Comparison of ENCODE assay signal across 1 cellular context in genomic region chr7:44473295-44473694, GRCh38.
A peak's percentile ranks its signal among the peaks of the same experiment; 100 is the strongest.
TF ChIP-seq lines count a peak whose summit lies in the region.

No MANE protein-coding gene starts in this region.

TF ChIP-seq in HepG2, 621 proteins besides CTCF, POLR2A, EP300 and RAD21 (continued from another document and continues in another):
- no peak for TF ChIP-seq NFATC3 (CRISPR knock-in tag; IDR thresholded peaks at IDR 0.05)
- TF ChIP-seq, protein P1, sequence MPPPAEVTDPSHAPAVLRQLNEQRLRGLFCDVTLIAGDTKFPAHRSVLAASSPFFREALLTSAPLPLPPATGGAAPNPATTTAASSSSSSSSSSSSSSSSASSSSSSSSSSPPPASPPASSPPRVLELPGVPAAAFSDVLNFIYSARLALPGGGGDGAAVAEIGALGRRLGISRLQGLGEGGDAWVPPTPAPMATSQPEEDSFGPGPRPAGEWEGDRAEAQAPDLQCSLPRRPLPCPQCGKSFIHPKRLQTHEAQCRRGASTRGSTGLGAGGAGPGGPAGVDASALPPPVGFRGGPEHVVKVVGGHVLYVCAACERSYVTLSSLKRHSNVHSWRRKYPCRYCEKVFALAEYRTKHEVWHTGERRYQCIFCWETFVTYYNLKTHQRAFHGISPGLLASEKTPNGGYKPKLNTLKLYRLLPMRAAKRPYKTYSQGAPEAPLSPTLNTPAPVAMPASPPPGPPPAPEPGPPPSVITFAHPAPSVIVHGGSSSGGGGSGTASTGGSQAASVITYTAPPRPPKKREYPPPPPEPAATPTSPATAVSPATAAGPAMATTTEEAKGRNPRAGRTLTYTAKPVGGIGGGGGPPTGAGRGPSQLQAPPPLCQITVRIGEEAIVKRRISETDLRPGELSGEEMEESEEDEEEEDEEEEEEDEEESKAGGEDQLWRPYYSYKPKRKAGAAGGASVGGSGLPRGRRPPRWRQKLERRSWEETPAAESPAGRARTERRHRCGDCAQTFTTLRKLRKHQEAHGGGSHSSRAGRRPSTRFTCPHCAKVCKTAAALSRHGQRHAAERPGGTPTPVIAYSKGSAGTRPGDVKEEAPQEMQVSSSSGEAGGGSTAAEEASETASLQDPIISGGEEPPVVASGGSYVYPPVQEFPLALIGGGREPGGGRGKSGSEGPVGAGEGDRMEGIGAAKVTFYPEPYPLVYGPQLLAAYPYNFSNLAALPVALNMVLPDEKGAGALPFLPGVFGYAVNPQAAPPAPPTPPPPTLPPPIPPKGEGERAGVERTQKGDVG (CRISPR knock-in tag; IDR thresholded peaks at IDR 0.05; ENCODE audit: borderline replicate concordance): no peak
- TF ChIP-seq, protein P2, sequence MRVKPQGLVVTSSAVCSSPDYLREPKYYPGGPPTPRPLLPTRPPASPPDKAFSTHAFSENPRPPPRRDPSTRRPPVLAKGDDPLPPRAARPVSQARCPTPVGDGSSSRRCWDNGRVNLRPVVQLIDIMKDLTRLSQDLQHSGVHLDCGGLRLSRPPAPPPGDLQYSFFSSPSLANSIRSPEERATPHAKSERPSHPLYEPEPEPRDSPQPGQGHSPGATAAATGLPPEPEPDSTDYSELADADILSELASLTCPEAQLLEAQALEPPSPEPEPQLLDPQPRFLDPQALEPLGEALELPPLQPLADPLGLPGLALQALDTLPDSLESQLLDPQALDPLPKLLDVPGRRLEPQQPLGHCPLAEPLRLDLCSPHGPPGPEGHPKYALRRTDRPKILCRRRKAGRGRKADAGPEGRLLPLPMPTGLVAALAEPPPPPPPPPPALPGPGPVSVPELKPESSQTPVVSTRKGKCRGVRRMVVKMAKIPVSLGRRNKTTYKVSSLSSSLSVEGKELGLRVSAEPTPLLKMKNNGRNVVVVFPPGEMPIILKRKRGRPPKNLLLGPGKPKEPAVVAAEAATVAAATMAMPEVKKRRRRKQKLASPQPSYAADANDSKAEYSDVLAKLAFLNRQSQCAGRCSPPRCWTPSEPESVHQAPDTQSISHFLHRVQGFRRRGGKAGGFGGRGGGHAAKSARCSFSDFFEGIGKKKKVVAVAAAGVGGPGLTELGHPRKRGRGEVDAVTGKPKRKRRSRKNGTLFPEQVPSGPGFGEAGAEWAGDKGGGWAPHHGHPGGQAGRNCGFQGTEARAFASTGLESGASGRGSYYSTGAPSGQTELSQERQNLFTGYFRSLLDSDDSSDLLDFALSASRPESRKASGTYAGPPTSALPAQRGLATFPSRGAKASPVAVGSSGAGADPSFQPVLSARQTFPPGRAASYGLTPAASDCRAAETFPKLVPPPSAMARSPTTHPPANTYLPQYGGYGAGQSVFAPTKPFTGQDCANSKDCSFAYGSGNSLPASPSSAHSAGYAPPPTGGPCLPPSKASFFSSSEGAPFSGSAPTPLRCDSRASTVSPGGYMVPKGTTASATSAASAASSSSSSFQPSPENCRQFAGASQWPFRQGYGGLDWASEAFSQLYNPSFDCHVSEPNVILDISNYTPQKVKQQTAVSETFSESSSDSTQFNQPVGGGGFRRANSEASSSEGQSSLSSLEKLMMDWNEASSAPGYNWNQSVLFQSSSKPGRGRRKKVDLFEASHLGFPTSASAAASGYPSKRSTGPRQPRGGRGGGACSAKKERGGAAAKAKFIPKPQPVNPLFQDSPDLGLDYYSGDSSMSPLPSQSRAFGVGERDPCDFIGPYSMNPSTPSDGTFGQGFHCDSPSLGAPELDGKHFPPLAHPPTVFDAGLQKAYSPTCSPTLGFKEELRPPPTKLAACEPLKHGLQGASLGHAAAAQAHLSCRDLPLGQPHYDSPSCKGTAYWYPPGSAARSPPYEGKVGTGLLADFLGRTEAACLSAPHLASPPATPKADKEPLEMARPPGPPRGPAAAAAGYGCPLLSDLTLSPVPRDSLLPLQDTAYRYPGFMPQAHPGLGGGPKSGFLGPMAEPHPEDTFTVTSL (CRISPR knock-in tag; IDR thresholded peaks at IDR 0.05; ENCODE audit: borderline replicate concordance): peak; percentile 90; the same call in 1 of the 2 replicates
- TF ChIP-seq MIXL1 (CRISPR knock-in tag; IDR thresholded peaks at IDR 0.05): peak; percentile 68; the same call in 1 of the 2 replicates
- TF ChIP-seq NR2C2 (CRISPR knock-in tag; IDR thresholded peaks at IDR 0.05; ENCODE audit: borderline replicate concordance): 0 out of 2 replicates have a peak, but pooled peaks have one; percentile 47
- no peak for TF ChIP-seq PLRG1 (conservative IDR thresholded peaks at IDR 0.05)
- no peak for TF ChIP-seq PHF8 (CRISPR knock-in tag; IDR thresholded peaks at IDR 0.05)
- TF ChIP-seq MXI1 (IDR thresholded peaks at IDR 0.05; ENCODE audit: borderline replicate concordance, low read depth, low read length): peak; percentile 66; the same call in 1 of the 3 replicates
- TF ChIP-seq, protein P3, sequence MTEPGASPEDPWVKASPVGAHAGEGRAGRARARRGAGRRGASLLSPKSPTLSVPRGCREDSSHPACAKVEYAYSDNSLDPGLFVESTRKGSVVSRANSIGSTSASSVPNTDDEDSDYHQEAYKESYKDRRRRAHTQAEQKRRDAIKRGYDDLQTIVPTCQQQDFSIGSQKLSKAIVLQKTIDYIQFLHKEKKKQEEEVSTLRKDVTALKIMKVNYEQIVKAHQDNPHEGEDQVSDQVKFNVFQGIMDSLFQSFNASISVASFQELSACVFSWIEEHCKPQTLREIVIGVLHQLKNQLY (CRISPR knock-in tag; IDR thresholded peaks at IDR 0.05): peak; percentile 68; the same call in 1 of the 2 replicates
- TF ChIP-seq ZNF446 (CRISPR knock-in tag; IDR thresholded peaks at IDR 0.05): no peak
- no peak for TF ChIP-seq NR3C1 (CRISPR knock-in tag; IDR thresholded peaks at IDR 0.05)
- no peak for TF ChIP-seq ZMYM2 (CRISPR knock-in tag; IDR thresholded peaks at IDR 0.05)
- TF ChIP-seq SNAPC5 (CRISPR knock-in tag; IDR thresholded peaks at IDR 0.05; ENCODE audit: borderline replicate concordance): no peak
- no peak for TF ChIP-seq KLF11 (CRISPR knock-in tag; IDR thresholded peaks at IDR 0.05)
- no peak for TF ChIP-seq TCF7 (IDR thresholded peaks at IDR 0.05; ENCODE audit: low read depth)
- TF ChIP-seq ZNF589 (CRISPR knock-in tag; conservative IDR thresholded peaks at IDR 0.05): no peak
- TF ChIP-seq, protein P4, sequence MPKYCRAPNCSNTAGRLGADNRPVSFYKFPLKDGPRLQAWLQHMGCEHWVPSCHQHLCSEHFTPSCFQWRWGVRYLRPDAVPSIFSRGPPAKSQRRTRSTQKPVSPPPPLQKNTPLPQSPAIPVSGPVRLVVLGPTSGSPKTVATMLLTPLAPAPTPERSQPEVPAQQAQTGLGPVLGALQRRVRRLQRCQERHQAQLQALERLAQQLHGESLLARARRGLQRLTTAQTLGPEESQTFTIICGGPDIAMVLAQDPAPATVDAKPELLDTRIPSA (CRISPR knock-in tag; IDR thresholded peaks at IDR 0.05; ENCODE audit: borderline replicate concordance): no peak
- peak; percentile 96 for TF ChIP-seq PPARG (CRISPR knock-in tag; conservative IDR thresholded peaks at IDR 0.05)
- TF ChIP-seq ZNF343 (CRISPR knock-in tag; IDR thresholded peaks at IDR 0.05): no peak
- TF ChIP-seq PRDM10 (CRISPR knock-in tag; IDR thresholded peaks at IDR 0.05; ENCODE audit: low read depth): no peak
- no peak for TF ChIP-seq ETV6 (CRISPR knock-in tag; conservative IDR thresholded peaks at IDR 0.05)
- TF ChIP-seq DBP (CRISPR knock-in tag; IDR thresholded peaks at IDR 0.05; ENCODE audit: not compliant biosample characterization): no peak
- no peak for TF ChIP-seq ZNF772 (CRISPR knock-in tag; IDR thresholded peaks at IDR 0.05)
- TF ChIP-seq JARID2 (CRISPR knock-in tag; IDR thresholded peaks at IDR 0.05; ENCODE audit: insufficient replicate concordance): no peak
- TF ChIP-seq ZBTB38 (CRISPR knock-in tag; IDR thresholded peaks at IDR 0.05): no peak
- no peak for TF ChIP-seq ZNF143 (CRISPR knock-in tag; IDR thresholded peaks at IDR 0.05)
- TF ChIP-seq DMTF1 (CRISPR knock-in tag; IDR thresholded peaks at IDR 0.05): no peak
- TF ChIP-seq ZNF335 (CRISPR knock-in tag; IDR thresholded peaks at IDR 0.05): no peak
- TF ChIP-seq SRSF4 (IDR thresholded peaks at IDR 0.05; ENCODE audit: low read depth, low read length, poor library complexity, severe bottlenecking): no peak
- TF ChIP-seq ZNF660 (CRISPR knock-in tag; IDR thresholded peaks at IDR 0.05; ENCODE audit: borderline replicate concordance, low read depth): no peak
